In genomic region chr1:79885101-79885500, GRCh38 we compare ENCODE assay signal across 29 cellular contexts.
"Had no signal": no experiment of that assay in that cellular context is flagged by ENCODE, and none has a peak within 500 bp of the region (broad histone marks: within the 10 kb centered on the region; RNA-seq: fewer than 3 reads in every experiment).

No MANE protein-coding gene starts in this region.

- H3K4me1 Mint-ChIP-seq: stimulated activated effector memory CD8-positive, alpha-beta T cell treated with anti-CD3 and anti-CD28 coated beads, Interleukin-12 subunit alpha, Interleukin-12 subunit beta, amount 100 ng/mL, for 72 hours; stimulated activated memory B cell treated with anti-CD40 and anti-IgM and Interleukin-4, amounts not matched to agents 10 μg/mL and 1 μg/mL and 100 μg/mL, for 72 hours; stimulated activated naive B cell treated with anti-CD40 and anti-IgM and Interleukin-4, amounts not matched to agents 10 μg/mL and 1 μg/mL and 100 μg/mL, for 72 hours; stimulated activated naive CD8-positive, alpha-beta T cell treated with anti-CD3 and anti-CD28 coated beads, Interleukin-15, amount 100 ng/mL, for 72 hours had no signal

- H3K4me3 ChIP-seq: stomach, suprapubic skin, testis, thoracic aorta, thyroid gland, tibial artery, tibial nerve, transverse colon, upper lobe of left lung, upper lobe of right lung, uterus, vagina had no signal

- H3K9me3 ChIP-seq: suprapubic skin, testis, thoracic aorta, thyroid gland, transverse colon, upper lobe of right lung, uterus, vagina had no signal

- DNase-seq: stimulated activated CD4-positive, alpha-beta T cell treated with anti-CD3 and anti-CD28 coated beads, Interleukin-2, amount 100 ng/mL, for 48 hours; stimulated activated CD4-positive, alpha-beta T cell treated with anti-CD3 and anti-CD28 coated beads, Interleukin-4, amount 100 ng/mL, for 1 hour; stimulated activated CD4-positive, alpha-beta T cell treated with anti-CD3 and anti-CD28 coated beads, Interleukin-4, amount 100 ng/mL, for 24 hours; stimulated activated CD4-positive, alpha-beta T cell treated with anti-CD3 and anti-CD28 coated beads, Interleukin-4, amount 100 ng/mL, for 4 hours; stimulated activated CD8-positive, alpha-beta memory T cell treated with anti-CD3 and anti-CD28 coated beads, Interleukin-4, amount 100 ng/mL, for 48 hours; stimulated activated naive B cell treated with anti-CD40 and anti-IgM and Interleukin-4, amounts not matched to agents 10 μg/mL and 1 μg/mL and 100 μg/mL, for 72 hours; stimulated activated naive CD4-positive, alpha-beta T cell; stimulated activated naive CD4-positive, alpha-beta T cell treated with Interleukin-2 at 50 U/mL for 16 hours; stimulated activated naive CD8-positive, alpha-beta T cell treated with anti-CD3 and anti-CD28 coated beads, Interleukin-15, amount 100 ng/mL, for 72 hours; stimulated activated naive CD8-positive, alpha-beta T cell treated with anti-CD3 and anti-CD28 coated beads, Interleukin-15, Interleukin-2, amounts not matched to agents 100 U/mL and 50 U/mL, for 24 hours; stomach; substantia nigra; testis; thyroid gland; tibial artery; transverse colon; trophoblast cell; upper lobe of left lung; upper lobe of right lung; uterus had no signal

- H3K27me3 Mint-ChIP-seq: stimulated activated memory B cell treated with anti-CD40 and anti-IgM and Interleukin-4, amounts not matched to agents 10 μg/mL and 1 μg/mL and 100 μg/mL, for 72 hours; stimulated activated naive B cell treated with anti-CD40 and anti-IgM and Interleukin-4, amounts not matched to agents 10 μg/mL and 1 μg/mL and 100 μg/mL, for 72 hours; stimulated activated naive CD8-positive, alpha-beta T cell treated with anti-CD3 and anti-CD28 coated beads, Interleukin-15, amount 100 ng/mL, for 72 hours; stimulated activated naive CD8-positive, alpha-beta T cell treated with anti-CD3 and anti-CD28 coated beads, Interleukin-15, Interleukin-2, amounts not matched to agents 100 ng/mL and 50 ng/mL, for 24 hours; type B pancreatic cell had no signal

- H3K27ac Mint-ChIP-seq: stimulated activated effector memory CD8-positive, alpha-beta T cell treated with anti-CD3 and anti-CD28 coated beads, Interleukin-12 subunit alpha, Interleukin-12 subunit beta, amount 100 ng/mL, for 72 hours; stimulated activated memory B cell treated with anti-CD40 and anti-IgM and Interleukin-4, amounts not matched to agents 10 μg/mL and 1 μg/mL and 100 μg/mL, for 72 hours; stimulated activated naive B cell treated with anti-CD40 and anti-IgM and Interleukin-4, amounts not matched to agents 10 μg/mL and 1 μg/mL and 100 μg/mL, for 72 hours; stimulated activated naive CD8-positive, alpha-beta T cell treated with anti-CD3 and anti-CD28 coated beads, Interleukin-15, amount 100 ng/mL, for 72 hours; stimulated activated naive CD8-positive, alpha-beta T cell treated with anti-CD3 and anti-CD28 coated beads, Interleukin-15, Interleukin-2, amounts not matched to agents 100 ng/mL and 50 ng/mL, for 24 hours; type B pancreatic cell had no signal

- H3K36me3 Mint-ChIP-seq: stimulated activated effector memory CD8-positive, alpha-beta T cell treated with anti-CD3 and anti-CD28 coated beads, Interleukin-12 subunit alpha, Interleukin-12 subunit beta, amount 100 ng/mL, for 72 hours; stimulated activated memory B cell treated with anti-CD40 and anti-IgM and Interleukin-4, amounts not matched to agents 10 μg/mL and 1 μg/mL and 100 μg/mL, for 72 hours; stimulated activated naive B cell treated with anti-CD40 and anti-IgM and Interleukin-4, amounts not matched to agents 10 μg/mL and 1 μg/mL and 100 μg/mL, for 72 hours; type B pancreatic cell had no signal

- H3K4me3 Mint-ChIP-seq: stimulated activated effector memory CD8-positive, alpha-beta T cell treated with anti-CD3 and anti-CD28 coated beads, Interleukin-12 subunit alpha, Interleukin-12 subunit beta, amount 100 ng/mL, for 72 hours; stimulated activated memory B cell treated with anti-CD40 and anti-IgM and Interleukin-4, amounts not matched to agents 10 μg/mL and 1 μg/mL and 100 μg/mL, for 72 hours; stimulated activated naive B cell treated with anti-CD40 and anti-IgM and Interleukin-4, amounts not matched to agents 10 μg/mL and 1 μg/mL and 100 μg/mL, for 72 hours; stimulated activated naive CD8-positive, alpha-beta T cell treated with anti-CD3 and anti-CD28 coated beads, Interleukin-15, amount 100 ng/mL, for 72 hours; stimulated activated naive CD8-positive, alpha-beta T cell treated with anti-CD3 and anti-CD28 coated beads, Interleukin-15, Interleukin-2, amounts not matched to agents 100 ng/mL and 50 ng/mL, for 24 hours; type B pancreatic cell had no signal

- H3K27me3 ChIP-seq: stomach, suprapubic skin, testis, thyroid gland, tibial artery, tibial nerve, transverse colon, upper lobe of left lung, upper lobe of right lung, uterus, vagina had no signal

- FAIRE-seq: urothelium cell line had no signal

- H3K36me3 ChIP-seq: stomach, suprapubic skin, thoracic aorta, thyroid gland, tibial artery, tibial nerve, transverse colon, upper lobe of left lung, upper lobe of right lung, uterus, vagina had no signal

- ATAC-seq: stimulated activated effector memory CD8-positive, alpha-beta T cell treated with anti-CD3 and anti-CD28 coated beads, Interleukin-12 subunit alpha, Interleukin-12 subunit beta, amount 100 ng/mL, for 72 hours; stimulated activated memory B cell treated with anti-CD40 and anti-IgM and Interleukin-4, amounts not matched to agents 10 μg/mL and 1 μg/mL and 100 μg/mL, for 72 hours; stimulated activated naive B cell treated with anti-CD40 and anti-IgM and Interleukin-4, amounts not matched to agents 10 μg/mL and 1 μg/mL and 100 μg/mL, for 72 hours; stimulated activated naive CD8-positive, alpha-beta T cell treated with anti-CD3 and anti-CD28 coated beads, Interleukin-15, amount 100 ng/mL, for 72 hours; stimulated activated naive CD8-positive, alpha-beta T cell treated with anti-CD3 and anti-CD28 coated beads, Interleukin-15, Interleukin-2, amounts not matched to agents 100 U/mL and 50 U/mL, for 24 hours; upper lobe of right lung had no signal

- H3K4me1 ChIP-seq: stomach, suprapubic skin, testis, thyroid gland, tibial artery, tibial nerve, transverse colon, upper lobe of left lung, upper lobe of right lung, uterus, vagina had no signal

- H3K27ac ChIP-seq: stomach, suprapubic skin, testis, thoracic aorta, thyroid gland, tibial artery, tibial nerve, transverse colon, upper lobe of left lung, upper lobe of right lung, uterus, vagina had no signal
